ENCODE assay signal across 26 cellular contexts in the genomic region with DNA sequence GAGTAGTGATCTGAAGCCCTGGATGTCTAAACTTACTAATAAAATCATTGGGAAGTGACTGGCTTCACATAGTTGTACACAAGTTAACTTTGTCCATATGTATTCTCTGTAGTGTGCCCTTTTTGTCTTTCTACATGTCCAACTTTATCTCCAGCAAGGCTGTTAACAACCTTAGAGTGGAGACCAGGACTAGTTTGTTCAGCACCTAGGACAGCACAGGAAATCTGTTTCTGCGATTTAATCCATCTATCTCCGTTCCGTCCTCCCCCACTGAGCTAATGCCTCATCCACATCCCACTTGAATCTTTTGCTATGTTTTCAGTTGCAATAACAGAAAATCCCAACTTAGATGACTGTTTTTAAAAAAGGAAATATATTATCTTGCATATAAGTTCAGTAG. TPM values are rescaled to one million over a fixed set of nuclear protein-coding genes. Genes with fewer than 3 reads are reported as not detected.
"Had no signal": no experiment of that assay in that cellular context is flagged by ENCODE, and none has a peak within 500 bp of the region (broad histone marks: within the 10 kb centered on the region; RNA-seq: fewer than 3 reads in every experiment).

No MANE protein-coding gene starts in this region.

- H3K27me3 ChIP-seq: colonic mucosa, gastrocnemius medialis, thyroid gland had no signal

- H3K36me3 Mint-ChIP-seq: brain had no signal

- H3K9me3 Mint-ChIP-seq: brain, immature natural killer cell, memory B cell had no signal

- H3K4me3 ChIP-seq: colonic mucosa, gastrocnemius medialis, heart left ventricle, thyroid gland had no signal

- H3K4me3 Mint-ChIP-seq: activated naive CD8-positive, alpha-beta T cell; brain; immature natural killer cell; memory B cell had no signal

- H3K36me3 ChIP-seq: colonic mucosa, gastrocnemius medialis, heart left ventricle, thyroid gland had no signal

- H3K27ac Mint-ChIP-seq: activated naive CD8-positive, alpha-beta T cell; brain; immature natural killer cell; memory B cell; progenitor cell of endocrine pancreas had no signal

- DNase-seq: activated CD4-positive, CD25-positive, alpha-beta regulatory T cell treated with anti-CD3 and anti-CD28 coated beads, Interleukin-2, amount 50 U/mL, for 72 hours; activated CD8-positive, alpha-beta memory T cell treated with anti-CD3 and anti-CD28 coated beads for 24 hours; activated CD8-positive, alpha-beta memory T cell treated with anti-CD3 and anti-CD28 coated beads, Interleukin-2, amount 50 U/mL, for 48 hours; activated gamma-delta T cell; amniotic stem cell; central memory CD4-positive, alpha-beta T cell; colonic mucosa; gastrocnemius medialis; heart left ventricle; immature natural killer cell; stimulated activated CD4-positive, alpha-beta T cell treated with anti-CD3 and anti-CD28 coated beads, Interleukin-2, amount 100 ng/mL, for 24 hours; stimulated activated naive CD4-positive, alpha-beta T cell treated with Interleukin-2 at 50 U/mL for 16 hours; T1000; thyroid gland had no signal

- H3K4me1 ChIP-seq: colonic mucosa, gastrocnemius medialis, heart left ventricle, thyroid gland had no signal

- ATAC-seq: gastrocnemius medialis, heart left ventricle had no signal

- H3K27me3 Mint-ChIP-seq: activated naive CD8-positive, alpha-beta T cell; brain; memory B cell had no signal

- H3K27ac ChIP-seq: colonic mucosa, gastrocnemius medialis, heart left ventricle, thyroid gland had no signal

- H3K4me1 Mint-ChIP-seq: brain, immature natural killer cell, memory B cell had no signal

RNA-seq across cellular contexts. Expression of gene ARR3, which starts 3.4 kb away (rescaled TPM):
- total RNA-seq: colonic mucosa, epithelial cell of proximal tubule, gastrocnemius medialis, heart left ventricle, liver, mononuclear cell, omental fat pad, progenitor cell of endocrine pancreas, skeletal muscle tissue, subcutaneous adipose tissue, thyroid gland, urinary bladder had no signal
- polyA plus RNA-seq: heart left ventricle, immature natural killer cell, liver, neural cell, urinary bladder had no signal

RNA-seq across cellular contexts. Expression of gene P2RY4, which starts 4.8 kb away (rescaled TPM):
- total RNA-seq: epithelial cell of proximal tubule, gastrocnemius medialis, mononuclear cell, progenitor cell of endocrine pancreas, skeletal muscle tissue had no signal
- polyA plus RNA-seq: immature natural killer cell, liver, neural cell had no signal

RNA-seq across cellular contexts. Expression of gene RAB41, which starts 17.2 kb away (rescaled TPM):
- total RNA-seq: colonic mucosa, epithelial cell of proximal tubule, gastrocnemius medialis, heart left ventricle, liver, mononuclear cell, omental fat pad, progenitor cell of endocrine pancreas, skeletal muscle tissue, subcutaneous adipose tissue, thyroid gland, urinary bladder had no signal
- polyA plus RNA-seq: heart left ventricle, immature natural killer cell, liver, neural cell, urinary bladder had no signal
